In genomic region chr11:44219830-44220778, GRCh38 we compare ENCODE assay signal across 17 cellular contexts.
"Had no signal": no experiment of that assay in that cellular context is flagged by ENCODE, and none has a peak within 500 bp of the region (broad histone marks: within the 10 kb centered on the region; RNA-seq: fewer than 3 reads in every experiment).

No MANE protein-coding gene starts in this region.

- DNase-seq: activated CD4-positive, CD25-positive, alpha-beta regulatory T cell; dorsolateral prefrontal cortex; hippocampal formation; kidney glomerular epithelial cell; left ventricle myocardium superior; mesendoderm; ovary; spleen; stomach; testis; upper lobe of right lung had no signal

- H3K27me3 ChIP-seq: ascending aorta, cardiac muscle cell, dorsolateral prefrontal cortex, neural progenitor cell, ovary, spleen, stomach, testis, upper lobe of right lung had no signal

- H3K9me3 ChIP-seq: ascending aorta, ovary, spleen, stomach, testis, upper lobe of right lung had no signal

- H3K27ac Mint-ChIP-seq: activated T-helper 1 cell treated with anti-CD3 and anti-CD28 coated beads, Interleukin-12 subunit alpha, Interleukin-12 subunit beta, Interleukin-2, Interleukin-4 antibody, amounts not matched to agents 30 ng/mL and 10 ng/mL and 1 ng/mL, durations not matched to agents 14 hours and 24 hours and 36 hours; neural progenitor cell had no signal

- H3K9me3 Mint-ChIP-seq: activated T-helper 1 cell treated with anti-CD3 and anti-CD28 coated beads, Interleukin-12 subunit alpha, Interleukin-12 subunit beta, Interleukin-2, Interleukin-4 antibody, amounts not matched to agents 30 ng/mL and 10 ng/mL and 1 ng/mL, durations not matched to agents 14 hours and 24 hours and 36 hours; neural progenitor cell had no signal

- H3K4me1 ChIP-seq: ascending aorta, neural progenitor cell, testis, upper lobe of right lung had no signal

- H3K4me2 ChIP-seq: neural progenitor cell had no signal

- H3K4me3 Mint-ChIP-seq: activated T-helper 1 cell treated with anti-CD3 and anti-CD28 coated beads, Interleukin-12 subunit alpha, Interleukin-12 subunit beta, Interleukin-2, Interleukin-4 antibody, amounts not matched to agents 30 ng/mL and 10 ng/mL and 1 ng/mL, durations not matched to agents 14 hours and 24 hours and 36 hours; neural progenitor cell had no signal

- H3K27ac ChIP-seq: ascending aorta, cardiac muscle cell, dorsolateral prefrontal cortex, neural progenitor cell, ovary, spleen, stomach, testis, upper lobe of right lung had no signal

- H2AFZ ChIP-seq: neural progenitor cell had no signal

- H3K9ac ChIP-seq: neural progenitor cell had no signal

- H3K4me1 Mint-ChIP-seq: neural progenitor cell had no signal

- H3K4me3 ChIP-seq: ascending aorta, cardiac muscle cell, dorsolateral prefrontal cortex, neural progenitor cell, ovary, spleen, stomach, testis, upper lobe of right lung had no signal

- ATAC-seq: esophagus mucosa, left ventricle myocardium superior, sciatic nerve, upper lobe of right lung had no signal

- H3K36me3 ChIP-seq: ascending aorta, cardiac muscle cell, neural progenitor cell, ovary, upper lobe of right lung had no signal
